ENCODE assay signal across 1 cellular context in the genomic region with DNA sequence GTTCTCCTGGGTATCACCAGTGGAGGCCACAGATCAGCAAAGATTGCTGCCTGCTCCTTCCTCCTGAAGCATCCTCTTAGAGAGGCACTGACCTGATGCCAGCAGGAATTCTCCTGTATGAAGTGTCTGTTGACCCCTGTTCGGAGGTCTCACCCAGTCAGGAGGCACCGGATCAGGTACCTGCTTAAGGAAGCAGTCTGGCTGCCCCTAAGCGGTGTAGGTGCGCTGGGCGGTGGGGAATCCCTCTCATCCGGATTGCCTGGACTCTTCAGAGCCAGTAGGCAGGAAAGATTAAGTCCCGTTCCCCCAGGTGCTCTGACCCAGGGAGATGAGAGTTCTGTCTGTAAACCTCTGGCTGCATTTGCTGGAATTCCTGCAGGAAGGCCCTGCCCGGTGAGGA.
TF ChIP-seq lines count a peak whose summit lies in the region.

No MANE protein-coding gene starts in this region.

TF ChIP-seq in H1, 55 proteins besides CTCF, POLR2A, EP300 and RAD21:
- TF ChIP-seq EGR1 (IDR thresholded peaks at IDR 0.05; ENCODE audit: borderline replicate concordance, low read depth, low read length) (no peak), ZNF274 (IDR thresholded peaks at IDR 0.05; ENCODE audit: borderline replicate concordance, extremely low read depth, low read length) (no peak), SP2 (IDR thresholded peaks at IDR 0.05; ENCODE audit: low read length) (no peak)
